25 cellular contexts compared by ENCODE assay signal in the genomic region with DNA sequence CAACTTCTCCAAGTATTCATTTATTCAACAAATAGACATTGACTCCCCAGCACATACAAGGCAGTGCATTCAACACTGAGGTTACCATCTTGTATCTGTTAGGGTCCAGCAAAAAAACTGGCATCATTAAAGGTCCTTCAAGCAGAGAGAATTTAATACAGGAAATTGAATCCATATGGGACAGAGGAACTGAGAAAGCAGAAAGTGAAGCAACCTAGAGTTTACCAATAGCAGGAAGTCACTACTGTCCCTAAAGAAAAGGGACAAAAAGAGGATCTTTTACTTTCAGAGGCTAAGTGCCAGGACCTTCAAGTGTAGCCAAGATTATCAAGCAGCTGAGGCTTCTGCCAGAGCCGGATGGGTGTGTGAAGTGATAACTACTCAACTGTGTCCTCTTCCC.
DNase-seq lines count a peak whose midpoint lies in the region; TF ChIP-seq lines count a peak whose summit lies in the region.
"Had no signal": no experiment of that assay in that cellular context is flagged by ENCODE, and none has a peak within 500 bp of the region (broad histone marks: within the 10 kb centered on the region; RNA-seq: fewer than 3 reads in every experiment).

No MANE protein-coding gene starts in this region.

- intact Hi-C loops in activated T-helper 1 cell treated with anti-CD3 and anti-CD28 coated beads, Interleukin-12 subunit alpha, Interleukin-12 subunit beta, Interleukin-2, Interleukin-4 antibody, amounts not matched to agents 30 ng/mL and 10 ng/mL and 1 ng/mL, durations not matched to agents 14 hours and 24 hours and 36 hours (cut with micrococcal nuclease): no loop called here
- intact Hi-C loops in prostate gland (cut with DNase I): no loop called here

- H3K4me1 ChIP-seq in prostate gland (replicated peaks): no peaks in the 10 kb centered on the region
- H3K4me1 ChIP-seq: left lung, Peyer's patch had no signal

- H3K4me1 Mint-ChIP-seq in activated T-helper 1 cell treated with anti-CD3 and anti-CD28 coated beads, Interleukin-12 subunit alpha, Interleukin-12 subunit beta, Interleukin-2, Interleukin-4 antibody, amounts not matched to agents 30 ng/mL and 10 ng/mL and 1 ng/mL, durations not matched to agents 14 hours and 24 hours and 36 hours (ENCODE audit: low read depth): no peaks in the 10 kb centered on the region
- H3K4me1 Mint-ChIP-seq: naive thymus-derived CD4-positive, alpha-beta T cell had no signal

- DNase-seq in BJ (ENCODE audit: low read depth) (peak; percentile 23), EH (ENCODE audit: low read depth) (peak; percentile 46), RPMI7951 (ENCODE audit: low read depth) (peak; percentile 42), fibroblast of peridontal ligament (ENCODE audit: extremely low read depth) (peak; percentile 35), AG08396 (ENCODE audit: low spot score) (no peak), prostate gland (ENCODE audit: low spot score) (no peak)
- DNase-seq in activated T-helper 1 cell treated with anti-CD3 and anti-CD28 coated beads, Interleukin-12 subunit alpha, Interleukin-12 subunit beta, Interleukin-2, Interleukin-4 antibody, amounts not matched to agents 30 ng/mL and 10 ng/mL and 1 ng/mL, durations not matched to agents 14 hours and 24 hours and 36 hours (ENCODE audit: low spot score): no peak
- DNase-seq: activated CD4-positive, alpha-beta T cell treated with anti-CD3 and anti-CD28 coated beads for 48 hours; activated naive CD4-positive, alpha-beta T cell; activated T-cell treated with anti-CD3 and anti-CD28 coated beads, Interleukin-2, amount 50 U/mL, for 48 hours; dermis blood vessel endothelial cell; DMS153; GDM1; left lung; midbrain; naive thymus-derived CD4-positive, alpha-beta T cell; NCI-H1048; NCI-H187; NCI-H524 treated with DMSO at 0.1 percent for 48 hours; nucleus accumbens; Peyer's patch; SK-N-SH; stimulated activated naive CD4-positive, alpha-beta T cell treated with Interleukin-2 at 50 U/mL for 16 hours; T-helper 2 cell; WERI-Rb-1 had no signal

- POLR2A ChIA-PET in BJ (lab: Charles Lee): interaction anchor here (0.6 kb wide), 1 partner anchor 57 kb away, joined by 10 read pairs; no protein-coding TSS in a partner anchor

- 48% methylated on average over 1 of the region's 1 CpG for WGBS in prostate gland

- H3K4me3 ChIP-seq in BJ (ENCODE audit: low read depth, low read length) (no peak overlapping the region), prostate gland (no peak overlapping the region)
- H3K4me3 ChIP-seq: left lung, Peyer's patch had no signal

- no peak overlapping the region for H3K27ac Mint-ChIP-seq in activated T-helper 1 cell treated with anti-CD3 and anti-CD28 coated beads, Interleukin-12 subunit alpha, Interleukin-12 subunit beta, Interleukin-2, Interleukin-4 antibody, amounts not matched to agents 30 ng/mL and 10 ng/mL and 1 ng/mL, durations not matched to agents 14 hours and 24 hours and 36 hours
- H3K27ac Mint-ChIP-seq: naive thymus-derived CD4-positive, alpha-beta T cell had no signal

- CTCF ChIA-PET in BJ (lab: Yijun Ruan, JAX): no interaction called here

- no peak overlapping the region for H3K27ac ChIP-seq in prostate gland
- H3K27ac ChIP-seq: left lung, WERI-Rb-1 had no signal

- no peaks in the 10 kb centered on the region for H3K9me3 ChIP-seq in prostate gland
- H3K9me3 ChIP-seq: Peyer's patch, SK-N-SH had no signal

- H3K36me3 ChIP-seq in BJ (ENCODE audit: control insufficient read depth, insufficient read depth, low read length) (no peaks in the 10 kb centered on the region), prostate gland (no peaks in the 10 kb centered on the region)
- H3K36me3 ChIP-seq: left lung, Peyer's patch, WERI-Rb-1 had no signal

- no peaks in the 10 kb centered on the region for H3K36me3 Mint-ChIP-seq in activated T-helper 1 cell treated with anti-CD3 and anti-CD28 coated beads, Interleukin-12 subunit alpha, Interleukin-12 subunit beta, Interleukin-2, Interleukin-4 antibody, amounts not matched to agents 30 ng/mL and 10 ng/mL and 1 ng/mL, durations not matched to agents 14 hours and 24 hours and 36 hours (ENCODE audit: low read depth)
- H3K36me3 Mint-ChIP-seq: naive thymus-derived CD4-positive, alpha-beta T cell had no signal

- H3K9me3 Mint-ChIP-seq in activated T-helper 1 cell treated with anti-CD3 and anti-CD28 coated beads, Interleukin-12 subunit alpha, Interleukin-12 subunit beta, Interleukin-2, Interleukin-4 antibody, amounts not matched to agents 30 ng/mL and 10 ng/mL and 1 ng/mL, durations not matched to agents 14 hours and 24 hours and 36 hours: no peaks in the 10 kb centered on the region

- no peak overlapping the region for H3K4me3 Mint-ChIP-seq in activated T-helper 1 cell treated with anti-CD3 and anti-CD28 coated beads, Interleukin-12 subunit alpha, Interleukin-12 subunit beta, Interleukin-2, Interleukin-4 antibody, amounts not matched to agents 30 ng/mL and 10 ng/mL and 1 ng/mL, durations not matched to agents 14 hours and 24 hours and 36 hours
- H3K4me3 Mint-ChIP-seq: naive thymus-derived CD4-positive, alpha-beta T cell had no signal

- no peak for TF ChIP-seq POLR2A in prostate gland (IDR thresholded peaks at IDR 0.05)

- H3K27me3 Mint-ChIP-seq in activated T-helper 1 cell treated with anti-CD3 and anti-CD28 coated beads, Interleukin-12 subunit alpha, Interleukin-12 subunit beta, Interleukin-2, Interleukin-4 antibody, amounts not matched to agents 30 ng/mL and 10 ng/mL and 1 ng/mL, durations not matched to agents 14 hours and 24 hours and 36 hours (ENCODE audit: insufficient read depth): no peaks in the 10 kb centered on the region
- H3K27me3 Mint-ChIP-seq: naive thymus-derived CD4-positive, alpha-beta T cell had no signal

- H3K27me3 ChIP-seq in BJ (ENCODE audit: control insufficient read depth, insufficient read depth, low read length): no peaks in the 10 kb centered on the region
- no peaks in the 10 kb centered on the region for H3K27me3 ChIP-seq in prostate gland (replicated peaks; ENCODE audit: insufficient read depth)
- H3K27me3 ChIP-seq: left lung, Peyer's patch had no signal

- TF ChIP-seq CTCF in BJ (IDR thresholded peaks at IDR 0.05; ENCODE audit: insufficient read depth, low read depth, low read length): no peak
- TF ChIP-seq CTCF in prostate gland (IDR thresholded peaks at IDR 0.05): no peak

Comparison
In these comparisons a context has a peak if more than half of its experiments do, and no peak if none do; other contexts are left out.
1. DNase-seq: peak in BJ (single experiment), EH (single experiment), RPMI7951 (single experiment) and fibroblast of peridontal ligament (single experiment); none in activated T-helper 1 cell treated with anti-CD3 and anti-CD28 coated beads, Interleukin-12 subunit alpha, Interleukin-12 subunit beta, Interleukin-2, Interleukin-4 antibody, amounts not matched to agents 30 ng/mL and 10 ng/mL and 1 ng/mL, durations not matched to agents 14 hours and 24 hours and 36 hours (single experiment), AG08396 (single experiment) and prostate gland (single experiment).